In genomic region chr20:49384437-49385434, GRCh38 we compare ENCODE assay signal across 8 cellular contexts.
DNase-seq lines count a peak whose midpoint lies in the region; ATAC-seq, FAIRE-seq and TF ChIP-seq lines count a peak whose summit lies in the region.

No MANE protein-coding gene starts in this region.

- no peaks in the 10 kb centered on the region for H3K36me3 ChIP-seq in astrocyte (ENCODE audit: insufficient read depth, low read length)

- no peaks in the 10 kb centered on the region for H4K20me1 ChIP-seq in astrocyte (ENCODE audit: insufficient read depth, low read length)

- H3K4me3 Mint-ChIP-seq in astrocyte (ENCODE audit: unreplicated experiment), result no peak overlapping the region

- H2AFZ ChIP-seq in astrocyte (ENCODE audit: low read depth, low read length), result no peak overlapping the region

- no peak overlapping the region for H3K27ac ChIP-seq in astrocyte (ENCODE audit: low read depth, low read length)

- H3K4me2 ChIP-seq in astrocyte (ENCODE audit: low read length), result no peak overlapping the region

- peaks cover 4% of the 10 kb centered on the region for H3K9me3 Mint-ChIP-seq in astrocyte (ENCODE audit: unreplicated experiment)

- H3K27ac Mint-ChIP-seq in astrocyte (ENCODE audit: unreplicated experiment), result no peak overlapping the region

- peak; percentile 23 for DNase-seq in GDM1 (lab: John Stamatoyannopoulos, UW)
- peak; percentile 68 for DNase-seq in NCI-H1092 (lab: John Stamatoyannopoulos, UW)
- peak; percentile 9 to 57 (median 41) for DNase-seq in T-helper 2 cell
- DNase-seq in astrocyte (ENCODE audit: low read depth), result no peak
- DNase-seq in iPS DF 19.7 (ENCODE audit: low read depth, low spot score), result peak; percentile 67
- DNase-seq in stimulated activated CD4-positive, alpha-beta T cell treated with anti-CD3 and anti-CD28 coated beads, Interleukin-12 subunit alpha, Interleukin-12 subunit beta, amount 100 ng/mL, for 48 hours (ENCODE audit: low read depth in 2 of 3, low spot score in 1 of 3), result peak; percentile 46 to 74 (median 73)

- H3K27me3 Mint-ChIP-seq in astrocyte (ENCODE audit: low read depth, unreplicated experiment), result peaks cover 25% of the 10 kb centered on the region

- no peak overlapping the region for H3K4me3 ChIP-seq in astrocyte (ENCODE audit: insufficient read depth, low read depth, low read length)

- peaks cover 19% of the 10 kb centered on the region for H3K27me3 ChIP-seq in astrocyte (ENCODE audit: insufficient read depth, low read length)

- peak; percentile 56 for TF ChIP-seq CTCF in astrocyte (IDR thresholded peaks at IDR 0.05; ENCODE audit: insufficient read depth, low read depth, low read length)

- H3K4me1 Mint-ChIP-seq in astrocyte (ENCODE audit: low read depth, unreplicated experiment), result peaks cover 8% of the 10 kb centered on the region

- H3K9ac ChIP-seq in astrocyte (ENCODE audit: low read length), result no peak overlapping the region

- peaks cover 2% of the 10 kb centered on the region for H3K36me3 Mint-ChIP-seq in astrocyte (ENCODE audit: low read depth, unreplicated experiment)

- peaks cover 3% of the 10 kb centered on the region for H3K4me1 ChIP-seq in astrocyte (ENCODE audit: insufficient read depth, low read length)

- no peaks in the 10 kb centered on the region for H3K79me2 ChIP-seq in astrocyte (ENCODE audit: insufficient read depth, low read length)

- no peak for FAIRE-seq in astrocyte (lab: Jason Lieb, UNC)

- no peaks in the 10 kb centered on the region for H3K9me3 ChIP-seq in astrocyte (ENCODE audit: insufficient read depth, low read depth, low read length)

- ATAC-seq in HG03571 (IDR thresholded peaks at IDR 0.05; ENCODE audit: unreplicated experiment) (no peak), GM19035 (IDR thresholded peaks at IDR 0.05; ENCODE audit: unreplicated experiment) (no peak)
